24 cellular contexts compared by ENCODE assay signal in genomic region chr5:77006124-77006523, GRCh38. TPM values are rescaled to one million over a fixed set of nuclear protein-coding genes. Genes with fewer than 3 reads are reported as not detected.
DNase-seq lines count a peak whose midpoint lies in the region; ATAC-seq and TF ChIP-seq lines count a peak whose summit lies in the region.
"Had no signal": no experiment of that assay in that cellular context is flagged by ENCODE, and none has a peak within 500 bp of the region (broad histone marks: within the 10 kb centered on the region; RNA-seq: fewer than 3 reads in every experiment).

No MANE protein-coding gene starts in this region.

- WGBS in heart left ventricle, 4 donors, result 70 to 86% (median 79%) methylated on average over 2 of the region's 2 CpGs

- peak in 1 of 5 donors; percentile 29 for DNase-seq in heart left ventricle
- no peak for DNase-seq in cardiac septum (ENCODE audit: low spot score)
- DNase-seq in left ventricle myocardium superior, result peak; percentile 41
- no peak for DNase-seq in left cardiac atrium
- no peak for DNase-seq in T-helper 17 cell
- DNase-seq: 8988T; ACHN; BE2C; C1 segment of cervical spinal cord; CD4-positive, alpha-beta memory T cell; CD4-positive, CD25-positive, alpha-beta regulatory T cell; CD8-positive, alpha-beta memory T cell; COR-L47; DMS 273 treated with DMSO at 0.1 percent for 48 hours; DMS153; DMS53; DMS79; DND-41; EL; GDM1 had no signal

- no peaks in the 10 kb centered on the region for H3K36me3 Mint-ChIP-seq in T-helper 17 cell (ENCODE audit: low read depth)
- H3K36me3 Mint-ChIP-seq: CD14-positive monocyte; CD4-positive, alpha-beta memory T cell; CD4-positive, CD25-positive, alpha-beta regulatory T cell; CD8-positive, alpha-beta memory T cell had no signal

- no peaks in the 10 kb centered on the region for H3K9me3 ChIP-seq in heart left ventricle
- H3K9me3 ChIP-seq in T-helper 17 cell (ENCODE audit: control insufficient read depth, low read length, poor library complexity, severe bottlenecking), result no peaks in the 10 kb centered on the region
- H3K9me3 ChIP-seq: BE2C, BLaER1 had no signal

- no peaks in the 10 kb centered on the region for H3K4me1 Mint-ChIP-seq in T-helper 17 cell
- H3K4me1 Mint-ChIP-seq: CD14-positive monocyte; CD4-positive, alpha-beta memory T cell; CD4-positive, CD25-positive, alpha-beta regulatory T cell; CD8-positive, alpha-beta memory T cell had no signal

- H3K27me3 ChIP-seq in heart left ventricle, result no peaks in the 10 kb centered on the region
- H3K27me3 ChIP-seq: BLaER1 had no signal

- TF ChIP-seq CTCF in heart left ventricle (IDR thresholded peaks at IDR 0.05), result no peak

- no peaks in the 10 kb centered on the region for H3K36me3 ChIP-seq in heart left ventricle
- H3K36me3 ChIP-seq: BE2C, BLaER1 had no signal

- no peaks in the 10 kb centered on the region for H3K4me1 ChIP-seq in heart left ventricle
- H3K4me1 ChIP-seq: BE2C, BLaER1 had no signal

- no peak for TF ChIP-seq POLR2A in heart left ventricle (IDR thresholded peaks at IDR 0.05)

- intact Hi-C loops in heart left ventricle (cut with DNase I), result no loop called here
- intact Hi-C loops in cardiac septum (cut with DNase I), result no loop called here
- intact Hi-C loops in left ventricle myocardium superior (cut with micrococcal nuclease), result no loop called here
- intact Hi-C loops in left cardiac atrium (cut with DNase I), result no loop called here

- no peak overlapping the region for H3K27ac ChIP-seq in heart left ventricle
- H3K27ac ChIP-seq: BLaER1 had no signal

- no peak overlapping the region for H3K4me3 ChIP-seq in heart left ventricle
- H3K4me3 ChIP-seq: BLaER1, GM12878 had no signal

- H3K27ac Mint-ChIP-seq in T-helper 17 cell, result no peak overlapping the region
- H3K27ac Mint-ChIP-seq: CD14-positive monocyte; CD4-positive, alpha-beta memory T cell; CD4-positive, CD25-positive, alpha-beta regulatory T cell; CD8-positive, alpha-beta memory T cell had no signal

- ATAC-seq in heart left ventricle (peak in 3 of 4 donors; percentile 44 to 62 (median 45)), left ventricle myocardium superior (peak; percentile 70), left cardiac atrium (no peak), T-helper 17 cell (no peak)
- ATAC-seq: GM12878 had no signal

- H3K27me3 Mint-ChIP-seq in T-helper 17 cell, result peaks cover 46% of the 10 kb centered on the region

- no peak overlapping the region for H3K4me3 Mint-ChIP-seq in T-helper 17 cell
- H3K4me3 Mint-ChIP-seq: CD14-positive monocyte; CD4-positive, alpha-beta memory T cell; CD4-positive, CD25-positive, alpha-beta regulatory T cell; CD8-positive, alpha-beta memory T cell had no signal

RNA-seq across cellular contexts. Expression of gene AGGF1, which starts 24.1 kb away (rescaled TPM):
- total RNA-seq in heart left ventricle (10 to 100 TPM; 15.5 to 20.1 (median 16.7) TPM), cardiac septum (16.9 TPM), left ventricle myocardium superior (15.6 TPM), left cardiac atrium (10 to 100 TPM; 11.9 to 15.5 TPM), T-helper 17 cell (10 to 100 TPM; 14.1 to 14.8 TPM)
- polyA plus RNA-seq in heart left ventricle, result 10 to 100 TPM in 1 of 2 donors, 1 to 10 TPM in 1; 6.1 to 12.9 TPM

RNA-seq across cellular contexts. Expression of gene CRHBP, which starts 53.3 kb away (rescaled TPM):
- total RNA-seq in heart left ventricle (1 to 10 TPM in 7 of 9 donors, under 1 TPM in 2; 0.38 to 2.8 (median 1.6) TPM), cardiac septum (3.1 TPM), left ventricle myocardium superior (0.92 TPM), left cardiac atrium (1 to 10 TPM in 1 of 2 donors, under 1 TPM in 1; 0.32 to 1.8 TPM), T-helper 17 cell (under 1 TPM in 1 of 2 donors, not detected in 1; 0.50 TPM)
- polyA plus RNA-seq in heart left ventricle, result under 1 TPM; 0.75 to 0.99 TPM
- total RNA-seq: A673; CD4-positive, alpha-beta memory T cell; CD8-positive, alpha-beta memory T cell; GM12878 had no signal
- polyA plus RNA-seq: CD14-positive monocyte; CD4-positive, alpha-beta memory T cell; CD4-positive, CD25-positive, alpha-beta regulatory T cell; CD8-positive, alpha-beta memory T cell had no signal

Comparison
In these comparisons a context has a peak if more than half of its experiments do, and no peak if none do; other contexts are left out.
1. ATAC-seq: peak in heart left ventricle (3 of 4) and left ventricle myocardium superior (single experiment); none in left cardiac atrium (0 of 2) and T-helper 17 cell (single experiment).